Comparison of ENCODE assay signal across 36 cellular contexts in the genomic region with DNA sequence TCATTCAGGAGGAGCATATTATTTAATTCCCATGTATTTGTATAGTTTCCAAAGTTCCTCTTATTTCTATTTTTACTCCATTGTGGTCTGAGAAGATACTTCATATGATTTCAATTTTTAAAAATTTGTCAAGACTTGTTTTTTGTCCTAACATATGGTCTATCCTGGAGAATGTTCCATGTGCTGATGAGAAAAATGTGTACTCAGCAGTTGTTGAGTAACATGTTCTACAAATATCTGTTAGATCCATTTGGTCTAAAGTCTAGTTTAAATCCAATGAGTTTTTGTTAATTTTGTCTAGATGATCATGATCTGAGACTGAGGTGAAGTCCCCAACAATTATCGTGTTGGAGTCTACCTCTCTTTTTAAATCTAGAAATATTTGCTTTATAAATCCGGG.
"Had no signal": no experiment of that assay in that cellular context is flagged by ENCODE, and none has a peak within 500 bp of the region (broad histone marks: within the 10 kb centered on the region; RNA-seq: fewer than 3 reads in every experiment).

No MANE protein-coding gene starts in this region.

- H3K4me3 ChIP-seq: adrenal gland, ascending aorta, breast epithelium, cardiac muscle cell, colonic mucosa, gastroesophageal sphincter, heart right ventricle had no signal

- H3K27ac Mint-ChIP-seq: activated CD4-positive, alpha-beta memory T cell treated with anti-CD3 and anti-CD28 coated beads for 36 hours; activated CD4-positive, alpha-beta T cell treated with anti-CD3 and anti-CD28 coated beads for 36 hours; activated CD4-positive, alpha-beta T cell treated with anti-CD3 and anti-CD28 coated beads, Interleukin-2, amount 10 ng/mL, durations not matched to agents 24 days and 14 days; activated CD8-positive, alpha-beta memory T cell treated with anti-CD3 and anti-CD28 coated beads, Interleukin-2, amount 10 ng/mL, durations not matched to agents 7 days and 5 days; activated CD8-positive, alpha-beta T cell treated with anti-CD3 and anti-CD28 coated beads, Interleukin-2, amount 10 ng/mL, durations not matched to agents 7 days and 5 days; activated naive CD4-positive, alpha-beta T cell treated with anti-CD3 and anti-CD28 coated beads for 36 hours; activated naive CD4-positive, alpha-beta T cell treated with anti-CD3 and anti-CD28 coated beads, Interleukin-2, amount 50 U/mL, for 24 hours; activated naive CD8-positive, alpha-beta T cell treated with anti-CD3 and anti-CD28 coated beads for 36 hours; activated naive CD8-positive, alpha-beta T cell treated with anti-CD3 and anti-CD28 coated beads, Interleukin-2, amount 50 U/mL, for 24 hours; activated T-helper 1 cell treated with anti-CD3 and anti-CD28 coated beads, Interleukin-12 subunit alpha, Interleukin-12 subunit beta, Interleukin-2, Interleukin-4 antibody, amounts not matched to agents 30 ng/mL and 10 ng/mL and 1 ng/mL, durations not matched to agents 14 hours and 24 hours and 36 hours; activated T-helper 2 cell treated with anti-CD3 and anti-CD28 coated beads, Interferon-gamma antibody, Interleukin-2, Interleukin-4, amounts not matched to agents 10 μg/mL and 5 μg/mL and 100 μg/mL, durations not matched to agents 14 hours and 24 hours and 36 hours; brain; T-helper 17 cell; T-helper 2 cell treated with Interferon-gamma antibody and Interleukin-4, amounts not matched to agents 5 μg/mL and 100 μg/mL, for 36 hours had no signal

- ATAC-seq: activated CD4-positive, alpha-beta T cell treated with anti-CD3 and anti-CD28 coated beads for 36 hours; activated CD8-positive, alpha-beta memory T cell treated with anti-CD3 and anti-CD28 coated beads, Interleukin-2, amount 10 ng/mL, durations not matched to agents 7 days and 5 days; activated CD8-positive, alpha-beta T cell treated with anti-CD3 and anti-CD28 coated beads, Interleukin-2, amount 10 ng/mL, durations not matched to agents 7 days and 5 days; activated naive CD8-positive, alpha-beta T cell treated with anti-CD3 and anti-CD28 coated beads, Interleukin-2, amount 50 U/mL, for 24 hours; esophagus mucosa; gastroesophageal sphincter; heart right ventricle; T-helper 17 cell had no signal

- H3K27me3 Mint-ChIP-seq: activated CD4-positive, alpha-beta T cell treated with anti-CD3 and anti-CD28 coated beads for 36 hours; activated CD4-positive, alpha-beta T cell treated with anti-CD3 and anti-CD28 coated beads, Interleukin-2, amount 10 ng/mL, durations not matched to agents 24 days and 14 days; activated CD8-positive, alpha-beta memory T cell treated with anti-CD3 and anti-CD28 coated beads, Interleukin-2, amount 10 ng/mL, durations not matched to agents 7 days and 5 days; activated naive CD4-positive, alpha-beta T cell treated with anti-CD3 and anti-CD28 coated beads, Interleukin-2, amount 50 U/mL, for 24 hours; activated naive CD8-positive, alpha-beta T cell treated with anti-CD3 and anti-CD28 coated beads for 36 hours; activated naive CD8-positive, alpha-beta T cell treated with anti-CD3 and anti-CD28 coated beads, Interleukin-2, amount 50 U/mL, for 24 hours; T-helper 17 cell had no signal

- H3K27me3 ChIP-seq: adrenal gland, ascending aorta, breast epithelium, cardiac muscle cell, colonic mucosa, heart right ventricle had no signal

- H3K4me1 ChIP-seq: adrenal gland, ascending aorta, breast epithelium, colonic mucosa, gastroesophageal sphincter, heart right ventricle had no signal

- H3K4me3 Mint-ChIP-seq: activated CD4-positive, alpha-beta memory T cell treated with anti-CD3 and anti-CD28 coated beads for 36 hours; activated CD4-positive, alpha-beta T cell treated with anti-CD3 and anti-CD28 coated beads for 36 hours; activated CD4-positive, alpha-beta T cell treated with anti-CD3 and anti-CD28 coated beads, Interleukin-2, amount 10 ng/mL, durations not matched to agents 24 days and 14 days; activated CD8-positive, alpha-beta memory T cell treated with anti-CD3 and anti-CD28 coated beads, Interleukin-2, amount 10 ng/mL, durations not matched to agents 7 days and 5 days; activated CD8-positive, alpha-beta T cell treated with anti-CD3 and anti-CD28 coated beads, Interleukin-2, amount 10 ng/mL, durations not matched to agents 7 days and 5 days; activated naive CD4-positive, alpha-beta T cell treated with anti-CD3 and anti-CD28 coated beads for 36 hours; activated naive CD4-positive, alpha-beta T cell treated with anti-CD3 and anti-CD28 coated beads, Interleukin-2, amount 50 U/mL, for 24 hours; activated naive CD8-positive, alpha-beta T cell treated with anti-CD3 and anti-CD28 coated beads for 36 hours; activated naive CD8-positive, alpha-beta T cell treated with anti-CD3 and anti-CD28 coated beads, Interleukin-2, amount 50 U/mL, for 24 hours; activated T-helper 1 cell treated with anti-CD3 and anti-CD28 coated beads, Interleukin-12 subunit alpha, Interleukin-12 subunit beta, Interleukin-2, Interleukin-4 antibody, amounts not matched to agents 30 ng/mL and 10 ng/mL and 1 ng/mL, durations not matched to agents 14 hours and 24 hours and 36 hours; brain; T-helper 17 cell; T-helper 2 cell treated with Interferon-gamma antibody and Interleukin-4, amounts not matched to agents 5 μg/mL and 100 μg/mL, for 36 hours had no signal

- H3K4me1 Mint-ChIP-seq: activated CD4-positive, alpha-beta T cell treated with anti-CD3 and anti-CD28 coated beads for 36 hours; activated CD4-positive, alpha-beta T cell treated with anti-CD3 and anti-CD28 coated beads, Interleukin-2, amount 10 ng/mL, durations not matched to agents 24 days and 14 days; activated CD8-positive, alpha-beta memory T cell treated with anti-CD3 and anti-CD28 coated beads, Interleukin-2, amount 10 ng/mL, durations not matched to agents 7 days and 5 days; activated naive CD8-positive, alpha-beta T cell treated with anti-CD3 and anti-CD28 coated beads for 36 hours; activated naive CD8-positive, alpha-beta T cell treated with anti-CD3 and anti-CD28 coated beads, Interleukin-2, amount 50 U/mL, for 24 hours; T-helper 17 cell had no signal

- H3K36me3 ChIP-seq: breast epithelium, colonic mucosa had no signal

- H3K9me3 ChIP-seq: adrenal gland, colonic mucosa had no signal

- FAIRE-seq: endometrium, endothelial cell of umbilical vein had no signal

- H3K27ac ChIP-seq: adrenal gland, ascending aorta, breast epithelium, cardiac muscle cell, colonic mucosa, gastroesophageal sphincter, heart right ventricle had no signal

- DNase-seq: activated CD4-positive, alpha-beta memory T cell treated with anti-CD3 and anti-CD28 coated beads for 36 hours; activated CD4-positive, alpha-beta T cell treated with anti-CD3 and anti-CD28 coated beads for 36 hours; activated CD4-positive, alpha-beta T cell treated with anti-CD3 and anti-CD28 coated beads, Interleukin-2, amount 10 ng/mL, durations not matched to agents 24 days and 14 days; activated CD4-positive, CD25-positive, alpha-beta regulatory T cell; activated CD4-positive, CD25-positive, alpha-beta regulatory T cell treated with anti-CD3 and anti-CD28 coated beads, Interleukin-2, amount 50 U/mL, for 72 hours; activated CD8-positive, alpha-beta memory T cell treated with anti-CD3 and anti-CD28 coated beads, Interleukin-2, amount 10 ng/mL, durations not matched to agents 7 days and 5 days; activated CD8-positive, alpha-beta memory T cell treated with anti-CD3 and anti-CD28 coated beads, Interleukin-2, amount 50 U/mL, for 4 hours; activated CD8-positive, alpha-beta T cell treated with anti-CD3 and anti-CD28 coated beads, Interleukin-2, amount 10 ng/mL, durations not matched to agents 7 days and 5 days; activated effector memory CD4-positive, alpha-beta T cell treated with anti-CD3 and anti-CD28 coated beads, Interleukin-2, amount 50 U/mL, for 16 hours; activated naive CD4-positive, alpha-beta T cell treated with anti-CD3 and anti-CD28 coated beads for 36 hours; activated naive CD8-positive, alpha-beta T cell treated with anti-CD3 and anti-CD28 coated beads for 36 hours; activated naive CD8-positive, alpha-beta T cell treated with anti-CD3 and anti-CD28 coated beads, Interleukin-2, amount 50 U/mL, for 24 hours; activated T-cell treated with anti-CD3 and anti-CD28 coated beads, Interleukin-2, amount 50 U/mL, for 1 hour; activated T-cell treated with anti-CD3 and anti-CD28 coated beads, Interleukin-2, amount 50 U/mL, for 48 hours; adrenal gland; central memory CD4-positive, alpha-beta T cell; cerebellar nuclear complex; colonic mucosa; effector CD8-positive, alpha-beta T cell; foreskin melanocyte; heart right ventricle; T-helper 1 cell; T-helper 17 cell; T1000 had no signal
